1 cellular context compared by ENCODE assay signal in genomic region chr16:4184038-4184702, GRCh38.
A peak's percentile ranks its signal among the peaks of the same experiment; 100 is the strongest.
TF ChIP-seq lines count a peak whose summit lies in the region.

No MANE protein-coding gene starts in this region.

TF ChIP-seq in HepG2, 621 proteins besides CTCF, POLR2A, EP300 and RAD21 (continued from another document and continues in another):
- no peak for TF ChIP-seq MAZ (IDR thresholded peaks at IDR 0.05; ENCODE audit: borderline replicate concordance, low read depth, low read length)
- peak; percentile 68 for TF ChIP-seq MAZ (CRISPR knock-in tag; IDR thresholded peaks at IDR 0.05; ENCODE audit: low read depth)
- no peak for TF ChIP-seq JUNB (CRISPR knock-in tag; IDR thresholded peaks at IDR 0.05; ENCODE audit: borderline replicate concordance)
- no peak for TF ChIP-seq PHF5A (CRISPR knock-in tag; IDR thresholded peaks at IDR 0.05; ENCODE audit: low read depth, unreplicated experiment)
- no peak for TF ChIP-seq MBNL3 (CRISPR knock-in tag; conservative IDR thresholded peaks at IDR 0.05)
- TF ChIP-seq ZFP91 (CRISPR knock-in tag; IDR thresholded peaks at IDR 0.05; ENCODE audit: borderline replicate concordance), result 0 out of 2 replicates have a peak, but pooled peaks have one; percentile 1
- TF ChIP-seq ZNF775 (CRISPR knock-in tag; IDR thresholded peaks at IDR 0.05; ENCODE audit: borderline replicate concordance), result no peak
- TF ChIP-seq RXRA (CRISPR knock-in tag; IDR thresholded peaks at IDR 0.05), result no peak
- peak; percentile 48; the same call in 1 of the 2 replicates for TF ChIP-seq ZNF776 (CRISPR knock-in tag; IDR thresholded peaks at IDR 0.05)
- no peak for TF ChIP-seq ZSCAN30 (CRISPR knock-in tag; IDR thresholded peaks at IDR 0.05)
- 0 out of 2 replicates have a peak, but pooled peaks have one; percentile 11 for TF ChIP-seq NFKB2 (CRISPR knock-in tag; IDR thresholded peaks at IDR 0.05; ENCODE audit: borderline replicate concordance)
- TF ChIP-seq GTF3A (CRISPR knock-in tag; conservative IDR thresholded peaks at IDR 0.05), result no peak
- TF ChIP-seq JARID2 (CRISPR knock-in tag; IDR thresholded peaks at IDR 0.05; ENCODE audit: insufficient replicate concordance), result no peak
- TF ChIP-seq SPEN (CRISPR knock-in tag; IDR thresholded peaks at IDR 0.05; ENCODE audit: low read depth), result no peak
- TF ChIP-seq SAP130 (CRISPR knock-in tag; IDR thresholded peaks at IDR 0.05; ENCODE audit: low read depth), result peak; percentile 87
- TF ChIP-seq ZBTB46 (CRISPR knock-in tag; IDR thresholded peaks at IDR 0.05; ENCODE audit: borderline replicate concordance), result 0 out of 2 replicates have a peak, but pooled peaks have one; percentile 39
- TF ChIP-seq MBD4 (IDR thresholded peaks at IDR 0.05; ENCODE audit: borderline replicate concordance, low read length), result no peak
- TF ChIP-seq ASH2L (IDR thresholded peaks at IDR 0.05; ENCODE audit: insufficient read length, low read depth, low read length), result no peak
- TF ChIP-seq HOXA5 (CRISPR knock-in tag; IDR thresholded peaks at IDR 0.05), result no peak
- TF ChIP-seq ZNF768 (CRISPR knock-in tag; IDR thresholded peaks at IDR 0.05), result no peak
- TF ChIP-seq CEBPZ (IDR thresholded peaks at IDR 0.05; ENCODE audit: low read length), result no peak
- TF ChIP-seq ZMYM3 (CRISPR knock-in tag; IDR thresholded peaks at IDR 0.05), result no peak
- no peak for TF ChIP-seq MAX (IDR thresholded peaks at IDR 0.05)
- 0 out of 2 replicates have a peak, but pooled peaks have one; percentile 9 for TF ChIP-seq ZBTB2 (CRISPR knock-in tag; IDR thresholded peaks at IDR 0.05; ENCODE audit: low read depth)
- no peak for TF ChIP-seq ZNF354B (CRISPR knock-in tag; IDR thresholded peaks at IDR 0.05)
- no peak for TF ChIP-seq ZSCAN22 (CRISPR knock-in tag; IDR thresholded peaks at IDR 0.05)
- TF ChIP-seq ZNF101 (CRISPR knock-in tag; IDR thresholded peaks at IDR 0.05; ENCODE audit: borderline replicate concordance, low read depth), result no peak
- TF ChIP-seq MAFK (conservative IDR thresholded peaks at IDR 0.05 in 1 of 2, IDR thresholded peaks at IDR 0.05 in 1 of 2; ENCODE audit: low read length in 2 of 2), result no peak
- no peak for TF ChIP-seq IRF2 (CRISPR knock-in tag; IDR thresholded peaks at IDR 0.05)
- no peak; the same call in none of the 2 replicates for TF ChIP-seq RBFOX2 (IDR thresholded peaks at IDR 0.05; ENCODE audit: low read depth, low read length)
- TF ChIP-seq E2F5 (CRISPR knock-in tag; conservative IDR thresholded peaks at IDR 0.05), result no peak
- TF ChIP-seq ARID4A (CRISPR knock-in tag; IDR thresholded peaks at IDR 0.05; ENCODE audit: borderline replicate concordance), result peak; percentile 52
- no peak for TF ChIP-seq SP2 (CRISPR knock-in tag; IDR thresholded peaks at IDR 0.05)
- no peak for TF ChIP-seq ZC3H4 (CRISPR knock-in tag; IDR thresholded peaks at IDR 0.05; ENCODE audit: borderline replicate concordance)
- no peak for TF ChIP-seq ZNF792 (CRISPR knock-in tag; IDR thresholded peaks at IDR 0.05)
- no peak for TF ChIP-seq ZNF33A (CRISPR knock-in tag; IDR thresholded peaks at IDR 0.05; ENCODE audit: borderline replicate concordance)
- TF ChIP-seq AGO1 (IDR thresholded peaks at IDR 0.05; ENCODE audit: low read depth, low read length, poor library complexity, severe bottlenecking), result peak; percentile 15
- TF ChIP-seq ZFP82 (CRISPR knock-in tag; IDR thresholded peaks at IDR 0.05; ENCODE audit: borderline replicate concordance), result no peak
- TF ChIP-seq ZNF614 (CRISPR knock-in tag; IDR thresholded peaks at IDR 0.05; ENCODE audit: borderline replicate concordance), result no peak
- 0 out of 2 replicates have a peak, but pooled peaks have one; percentile 32 for TF ChIP-seq TGIF2 (CRISPR knock-in tag; IDR thresholded peaks at IDR 0.05)
- no peak for TF ChIP-seq ZFP90 (CRISPR knock-in tag; IDR thresholded peaks at IDR 0.05; ENCODE audit: borderline replicate concordance)
- no peak for TF ChIP-seq ZBTB21 (CRISPR knock-in tag; IDR thresholded peaks at IDR 0.05)
- TF ChIP-seq PCBP2 (optimal IDR thresholded peaks at IDR 0.05; ENCODE audit: low read depth, low read length, poor library complexity, severe bottlenecking), result no peak
- TF ChIP-seq ZFX (CRISPR knock-in tag; IDR thresholded peaks at IDR 0.05; ENCODE audit: low read depth), result no peak
- no peak for TF ChIP-seq ISX (CRISPR knock-in tag; conservative IDR thresholded peaks at IDR 0.05)
- TF ChIP-seq FOXA3 (CRISPR knock-in tag; IDR thresholded peaks at IDR 0.05), result no peak
- no peak for TF ChIP-seq ZNF3 (CRISPR knock-in tag; IDR thresholded peaks at IDR 0.05)
- TF ChIP-seq ZNF296 (CRISPR knock-in tag; conservative IDR thresholded peaks at IDR 0.05), result no peak
- no peak for TF ChIP-seq ZFY (CRISPR knock-in tag; IDR thresholded peaks at IDR 0.05)
- 0 out of 2 replicates have a peak, but pooled peaks have one; percentile 6 for TF ChIP-seq ZNF510 (CRISPR knock-in tag; IDR thresholded peaks at IDR 0.05; ENCODE audit: low read depth)
- TF ChIP-seq ZHX1 (CRISPR knock-in tag; IDR thresholded peaks at IDR 0.05; ENCODE audit: low read depth), result no peak
- TF ChIP-seq HMG20B (CRISPR knock-in tag; conservative IDR thresholded peaks at IDR 0.05), result no peak
- peak; percentile 95 for TF ChIP-seq TFAP4 (IDR thresholded peaks at IDR 0.05; ENCODE audit: borderline replicate concordance, low read depth)
- peak; percentile 65; the same call in 1 of the 2 replicates for TF ChIP-seq SIN3A (IDR thresholded peaks at IDR 0.05; ENCODE audit: borderline replicate concordance, low read depth, low read length)
